In the genomic region with DNA sequence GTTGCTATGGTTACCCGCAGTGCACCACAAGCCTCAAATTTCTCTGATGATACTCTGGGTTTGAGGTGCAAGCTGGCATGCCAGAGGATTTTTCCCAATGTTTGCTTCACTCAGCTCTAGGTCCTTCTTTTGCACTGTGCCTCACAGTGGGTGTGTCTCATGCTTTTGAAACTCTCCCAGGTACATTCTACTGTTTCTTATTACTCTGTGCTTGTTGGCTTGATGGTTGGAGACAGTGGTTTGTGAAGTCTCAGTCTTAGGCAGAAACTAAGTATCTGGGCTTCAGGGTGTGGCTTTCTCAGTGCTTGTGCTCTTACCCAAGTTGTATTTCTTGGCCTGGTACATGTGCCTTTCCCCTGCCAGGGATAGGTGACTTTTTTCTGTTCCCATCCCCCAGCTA, we compare ENCODE assay signal across 1 cellular context.
TF ChIP-seq lines count a peak whose summit lies in the region.

No MANE protein-coding gene starts in this region.

TF ChIP-seq in H1, 55 proteins besides CTCF, POLR2A, EP300 and RAD21:
- TF ChIP-seq, protein P1, sequence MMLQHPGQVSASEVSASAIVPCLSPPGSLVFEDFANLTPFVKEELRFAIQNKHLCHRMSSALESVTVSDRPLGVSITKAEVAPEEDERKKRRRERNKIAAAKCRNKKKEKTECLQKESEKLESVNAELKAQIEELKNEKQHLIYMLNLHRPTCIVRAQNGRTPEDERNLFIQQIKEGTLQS (IDR thresholded peaks at IDR 0.05; ENCODE audit: insufficient read depth, low read depth, low read length): no peak
- TF ChIP-seq EGR1 (IDR thresholded peaks at IDR 0.05; ENCODE audit: borderline replicate concordance, low read depth, low read length): no peak
- no peak for TF ChIP-seq POLR2AphosphoS5 (IDR thresholded peaks at IDR 0.05; ENCODE audit: low read depth, low read length)
- no peak for TF ChIP-seq RNF2 (IDR thresholded peaks at IDR 0.05; ENCODE audit: borderline replicate concordance, low read depth, low read length, missing control alignments, poor library complexity, severe bottlenecking)
- TF ChIP-seq SIRT6 (IDR thresholded peaks at IDR 0.05; ENCODE audit: low read length): no peak
- TF ChIP-seq KDM1A (IDR thresholded peaks at IDR 0.05; ENCODE audit: borderline replicate concordance, low read length): no peak
- TF ChIP-seq RXRA (IDR thresholded peaks at IDR 0.05; ENCODE audit: insufficient read depth, low read depth, low read length): no peak
